20 cellular contexts compared by ENCODE assay signal in genomic region chr13:77916481-77916880, GRCh38. TPM values are rescaled to one million over a fixed set of nuclear protein-coding genes. Genes with fewer than 3 reads are reported as not detected.
DNase-seq lines count a peak whose midpoint lies in the region; ATAC-seq and TF ChIP-seq lines count a peak whose summit lies in the region.
"Had no signal": no experiment of that assay in that cellular context is flagged by ENCODE, and none has a peak within 500 bp of the region (broad histone marks: within the 10 kb centered on the region; RNA-seq: fewer than 3 reads in every experiment).

No MANE protein-coding gene starts in this region.

- H3K27me3 ChIP-seq in AG04450 (ENCODE audit: control insufficient read depth, insufficient read depth, low read length) = peaks cover 3% of the 10 kb centered on the region
- H3K27me3 ChIP-seq in adrenal gland = no peaks in the 10 kb centered on the region
- H3K27me3 ChIP-seq in psoas muscle (ENCODE audit: insufficient read depth in 3 of 3, low read length in 2 of 3) = peaks cover 0 to 39% (median 4%) of the 10 kb centered on the region in 3 donors

- no peaks in the 10 kb centered on the region for H3K27me3 Mint-ChIP-seq in Calu3 (ENCODE audit: unreplicated experiment)

- TF ChIP-seq CTCF in AG04450 (IDR thresholded peaks at IDR 0.05; ENCODE audit: low read depth, low read length) (no peak), adrenal gland (IDR thresholded peaks at IDR 0.05) (no peak), psoas muscle (IDR thresholded peaks at IDR 0.05) (no peak), Calu3 (IDR thresholded peaks at IDR 0.05; ENCODE audit: unreplicated experiment) (no peak)

- POLR2A ChIA-PET in AG04450 (lab: Yijun Ruan, JAX) = interaction anchor here (0.6 kb wide), 1 partner anchor 1564 kb away, joined by 4 read pairs; the partner anchor contains the start of gene NDFIP2

- H3K27ac Mint-ChIP-seq in Calu3 (ENCODE audit: unreplicated experiment) = no peak overlapping the region
- H3K27ac Mint-ChIP-seq: activated CD4-positive, alpha-beta memory T cell treated with anti-CD3 and anti-CD28 coated beads for 36 hours; activated T-cell treated with anti-CD3 and anti-CD28 coated beads, Interleukin-2, amount 50 U/mL, for 72 hours; CD4-positive, alpha-beta memory T cell; IgD-negative memory B cell; memory B cell had no signal

- H3K27ac ChIP-seq in AG04450 (ENCODE audit: low read depth, low read length) (no peak overlapping the region), adrenal gland (peak overlapping the region in 4 of 5 donors; percentile 1 to 75 (median 35)), psoas muscle (no peak overlapping the region)

- 34 to 55% (median 44%) methylated on average over 4 of the region's 4 CpGs for WGBS in adrenal gland, 4 donors
- 17 to 40% (median 34%) methylated on average over 4 of the region's 4 CpGs for WGBS in psoas muscle, 3 donors

- H3K4me1 ChIP-seq in adrenal gland (replicated peaks in 1 of 2) (no peaks in the 10 kb centered on the region), psoas muscle (no peaks in the 10 kb centered on the region)

- DNase-seq in AG04450 (ENCODE audit: low read depth, low spot score) (no peak), adrenal gland (no peak), psoas muscle (no peak), Calu3 (no peak), RPMI8226 (no peak)
- DNase-seq: activated CD4-positive, alpha-beta memory T cell treated with anti-CD3 and anti-CD28 coated beads for 36 hours; activated T-cell treated with anti-CD3 and anti-CD28 coated beads, Interleukin-2, amount 50 U/mL, for 72 hours; CD4-positive, alpha-beta memory T cell; central memory CD4-positive, alpha-beta T cell; EL; NCI-H2081 treated with DMSO at 0.1 percent for 48 hours; NCI-H526; OCI-M1; SK-N-SH; stimulated activated CD4-positive, alpha-beta T cell treated with anti-CD3 and anti-CD28 coated beads, Interleukin-4, amount 100 ng/mL, for 4 hours had no signal

- H3K4me1 Mint-ChIP-seq in Calu3 (ENCODE audit: low read depth, unreplicated experiment) = no peaks in the 10 kb centered on the region

- no peak for TF ChIP-seq POLR2A in adrenal gland (IDR thresholded peaks at IDR 0.05)

- H3K9me3 ChIP-seq in AG04450 (ENCODE audit: control insufficient read depth, insufficient read depth, low read length) (no peaks in the 10 kb centered on the region; the same call in 1 of the 2 replicates), adrenal gland (replicated peaks in 1 of 3) (no peaks in the 10 kb centered on the region), psoas muscle (no peaks in the 10 kb centered on the region)
- H3K9me3 ChIP-seq: SK-N-SH had no signal

- BruUV-seq in Calu3 (replicated peaks; lab: Mats Ljungman, UMichigan) = no TSS peak

- intact Hi-C loops in adrenal gland (cut with DNase I) = no loop called here
- intact Hi-C loops in psoas muscle (cut with DNase I) = no loop called here
- intact Hi-C loops in Calu3 (cut with micrococcal nuclease; ENCODE audit: unreplicated experiment) = no loop called here

- H3K9me3 Mint-ChIP-seq in Calu3 (ENCODE audit: low read depth, unreplicated experiment) = no peaks in the 10 kb centered on the region
- H3K9me3 Mint-ChIP-seq: activated CD4-positive, alpha-beta memory T cell treated with anti-CD3 and anti-CD28 coated beads for 36 hours; activated T-cell treated with anti-CD3 and anti-CD28 coated beads, Interleukin-2, amount 50 U/mL, for 72 hours; memory B cell had no signal

- ATAC-seq in psoas muscle (no peak), GM21526 (IDR thresholded peaks at IDR 0.05; ENCODE audit: low FRiP score, unreplicated experiment) (no peak), GM21825 (IDR thresholded peaks at IDR 0.05; ENCODE audit: unreplicated experiment) (no peak)
- ATAC-seq: activated T-cell treated with anti-CD3 and anti-CD28 coated beads, Interleukin-2, amount 50 U/mL, for 72 hours had no signal

- H3K4me3 Mint-ChIP-seq in Calu3 (ENCODE audit: low read depth, unreplicated experiment) = no peak overlapping the region
- H3K4me3 Mint-ChIP-seq: activated CD4-positive, alpha-beta memory T cell treated with anti-CD3 and anti-CD28 coated beads for 36 hours; activated T-cell treated with anti-CD3 and anti-CD28 coated beads, Interleukin-2, amount 50 U/mL, for 72 hours; CD4-positive, alpha-beta memory T cell; IgD-negative memory B cell; memory B cell had no signal

- H3K36me3 Mint-ChIP-seq in Calu3 (ENCODE audit: insufficient read depth, unreplicated experiment) = no peaks in the 10 kb centered on the region
- H3K36me3 Mint-ChIP-seq: activated CD4-positive, alpha-beta memory T cell treated with anti-CD3 and anti-CD28 coated beads for 36 hours; CD4-positive, alpha-beta memory T cell; IgD-negative memory B cell; memory B cell had no signal

- CTCF ChIA-PET in AG04450 (lab: Charles Lee) (no interaction called here), Calu3 (lab: Charles Lee) (no interaction called here)

- H3K36me3 ChIP-seq in adrenal gland (replicated peaks in 1 of 2) (no peaks in the 10 kb centered on the region), psoas muscle (ENCODE audit: insufficient read depth in 1 of 2, low read depth in 1 of 2) (no peaks in the 10 kb centered on the region)

- H3K4me3 ChIP-seq in AG04450 (ENCODE audit: low read depth, low read length) (peak overlapping the region; percentile 31), adrenal gland (peak overlapping the region in 1 of 4 donors; percentile 69), iPS-11a (ENCODE audit: low read depth, low read length) (peak overlapping the region; percentile 75), psoas muscle (peak overlapping the region; percentile 69)

RNA-seq across cellular contexts. Expression of gene EDNRB, which starts 2.1 kb away (rescaled TPM):
- polyA plus RNA-seq in AG04450 (2011; rRNA removed) (5.8 and 7.2 TPM in 2 replicates), adrenal gland (10 to 100 TPM; 14.0 to 54.3 (median 24.0) TPM), psoas muscle (1 to 10 TPM; 6.0 to 6.3 (median 6.2) TPM)
- 8.0 and 12.1 TPM in 2 replicates for polyA minus RNA-seq in AG04450 (2011; rRNA and poly(A)+ RNA removed)
- total RNA-seq in adrenal gland (100 to 1,000 TPM in 6 of 8 donors, 10 to 100 TPM in 2; 36.5 to 216 (median 134) TPM), psoas muscle (10 to 100 TPM in 2 of 4 donors, 1 to 10 TPM in 2; 7.1 to 12.4 (median 9.3) TPM), Calu3 (2022) (not detected in 2 replicates)
- total RNA-seq: activated CD4-positive, alpha-beta memory T cell treated with anti-CD3 and anti-CD28 coated beads for 36 hours; activated T-cell treated with anti-CD3 and anti-CD28 coated beads, Interleukin-2, amount 50 U/mL, for 72 hours; CD4-positive, alpha-beta memory T cell had no signal
- polyA plus RNA-seq: CD4-positive, alpha-beta memory T cell; IgD-negative memory B cell; SK-N-SH had no signal

Comparison
In these comparisons a context has a peak if more than half of its experiments do, and no peak if none do; other contexts are left out.
1. H3K27ac ChIP-seq: peak in adrenal gland (4 of 5); none in AG04450 (single experiment) and psoas muscle (single experiment).